ENCODE assay signal across 22 cellular contexts in the genomic region with DNA sequence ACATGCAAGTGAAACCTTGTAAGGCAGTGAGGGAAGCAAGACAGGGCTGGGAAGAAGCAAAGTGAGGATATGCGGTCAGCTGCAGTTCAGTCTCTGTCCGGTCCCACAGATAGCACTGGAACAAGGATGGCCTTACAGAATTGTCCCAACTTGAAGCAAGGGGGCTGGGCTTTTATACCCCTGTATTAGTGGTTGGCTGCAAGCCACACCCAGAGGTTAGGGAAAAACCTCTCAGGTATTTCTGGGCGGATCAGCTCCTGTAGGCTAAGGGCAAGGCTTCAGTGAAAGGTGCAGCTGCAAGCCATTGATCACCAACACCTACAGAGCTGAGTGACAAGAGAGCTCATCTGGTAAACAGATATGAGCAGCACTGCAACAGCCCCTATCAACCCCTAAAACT.
DNase-seq lines count a peak whose midpoint lies in the region; ATAC-seq, FAIRE-seq and TF ChIP-seq lines count a peak whose summit lies in the region.
"Had no signal": no experiment of that assay in that cellular context is flagged by ENCODE, and none has a peak within 500 bp of the region (broad histone marks: within the 10 kb centered on the region; RNA-seq: fewer than 3 reads in every experiment).

No MANE protein-coding gene starts in this region.

- dilution Hi-C loops in keratinocyte (cut with MboI; ENCODE audit: extremely low pct_ligation_motif_present, low sequenced_read_pairs), result no loop called here

- H2AFZ ChIP-seq in keratinocyte (ENCODE audit: control insufficient read depth, low read length), result no peak overlapping the region

- peak; percentile 59 for FAIRE-seq in keratinocyte (lab: Jason Lieb, UNC)
- FAIRE-seq: D721Med, HTR-8/SVneo had no signal

- H3K4me3 Mint-ChIP-seq in endodermal cell, result no peak overlapping the region

- WGBS in endodermal cell (ENCODE audit: insufficient coverage in 1 of 2, insufficient read length in 1 of 2), 2 experiments, result 75% methylated on average over 3 of the region's 3 CpGs

- H3K4me1 ChIP-seq in RWPE2 (ENCODE audit: insufficient read depth, poor library complexity, severe bottlenecking) (peaks cover 22% of the 10 kb centered on the region), endodermal cell (ENCODE audit: control insufficient read depth, insufficient read depth, low read length) (peaks cover 20% of the 10 kb centered on the region), keratinocyte (ENCODE audit: control insufficient read depth, extremely low read depth, insufficient read depth, low read length) (peaks cover 13% of the 10 kb centered on the region)
- H3K4me1 ChIP-seq: Peyer's patch had no signal

- no peaks in the 10 kb centered on the region for H3K9me1 ChIP-seq in keratinocyte (ENCODE audit: control insufficient read depth, extremely low read depth, insufficient read depth, low read length)

- H3K4me2 ChIP-seq in keratinocyte (ENCODE audit: control insufficient read depth, extremely low read depth, insufficient read depth, low read depth, low read length), result peak overlapping the region; percentile 40

- no peaks in the 10 kb centered on the region for H3K9me3 ChIP-seq in RWPE2 (ENCODE audit: severe bottlenecking)
- H3K9me3 ChIP-seq in endodermal cell (ENCODE audit: control insufficient read depth, low read length), result peaks cover 14% of the 10 kb centered on the region
- H3K9me3 ChIP-seq in keratinocyte (ENCODE audit: control insufficient read depth, low read depth, low read length), result no peaks in the 10 kb centered on the region
- H3K9me3 ChIP-seq: Peyer's patch had no signal

- H3K27me3 ChIP-seq in RWPE2 (ENCODE audit: insufficient read depth, poor library complexity, severe bottlenecking), result no peaks in the 10 kb centered on the region
- peaks cover 5% of the 10 kb centered on the region for H3K27me3 ChIP-seq in endodermal cell (ENCODE audit: control insufficient read depth, insufficient read depth, low read length, poor library complexity, severe bottlenecking)
- H3K27me3 ChIP-seq in keratinocyte (ENCODE audit: control insufficient read depth, extremely low read depth, insufficient read depth, low read length), result no peaks in the 10 kb centered on the region
- H3K27me3 ChIP-seq: Peyer's patch had no signal

- H3K27ac Mint-ChIP-seq in endodermal cell, result no peak overlapping the region

- H3K36me3 ChIP-seq in RWPE2 (ENCODE audit: low read depth) (no peaks in the 10 kb centered on the region), endodermal cell (ENCODE audit: control insufficient read depth, insufficient read depth, low read length) (no peaks in the 10 kb centered on the region), keratinocyte (ENCODE audit: control insufficient read depth in 2 of 2, extremely low read depth in 1 of 2, insufficient read depth in 2 of 2, low read length in 2 of 2) (no peaks in the 10 kb centered on the region)
- H3K36me3 ChIP-seq: Peyer's patch had no signal

- H3K4me1 Mint-ChIP-seq in endodermal cell, result peaks cover 32% of the 10 kb centered on the region

- no peak for DNase-seq in RWPE2 (ENCODE audit: low spot score)
- DNase-seq in endodermal cell, result peak; percentile 72
- no peak for DNase-seq in keratinocyte (ENCODE audit: low read depth, low spot score)
- no peak for DNase-seq in GM03348 (ENCODE audit: low spot score)
- DNase-seq in C1 segment of cervical spinal cord (lab: John Stamatoyannopoulos, UW), result no peak
- no peak for DNase-seq in NCI-H2107 treated with DMSO at 0.1 percent for 48 hours (lab: John Stamatoyannopoulos, UW; ENCODE audit: unreplicated experiment)
- DNase-seq: HCEC 1CT, IMR-90, MM.1S, NCI-H1092 treated with DMSO at 0.1 percent for 48 hours, NCI-H146, NCI-H2029 treated with DMSO at 0.1 percent for 48 hours, NCI-H2171 treated with DMSO at 0.1 percent for 48 hours, NCI-H446, NCI-H69, Peyer's patch, SHP77 treated with DMSO at 0.1 percent for 48 hours had no signal

- no peak overlapping the region for H3K9ac ChIP-seq in endodermal cell (ENCODE audit: extremely low read depth, low read length, poor library complexity, severe bottlenecking)
- no peak overlapping the region for H3K9ac ChIP-seq in keratinocyte (ENCODE audit: control insufficient read depth, extremely low read depth, insufficient read depth, low read length)

- no peaks in the 10 kb centered on the region for H3K79me2 ChIP-seq in keratinocyte (ENCODE audit: control insufficient read depth, insufficient read depth, low read length)

- 0 out of 3 replicates have a peak, but pooled peaks have one; percentile 38 for ATAC-seq in RWPE2 (ENCODE audit: low read depth)
- no peak for ATAC-seq in GM21576 (IDR thresholded peaks at IDR 0.05; ENCODE audit: unreplicated experiment)
- ATAC-seq: SK-N-SH treated with all-trans-retinoic acid at 6 μM for 48 hours had no signal

- no peaks in the 10 kb centered on the region for H4K20me1 ChIP-seq in keratinocyte (ENCODE audit: control insufficient read depth, extremely low read depth, insufficient read depth, low read length)

- H3K27ac ChIP-seq in RWPE2 (ENCODE audit: poor library complexity, severe bottlenecking) (peak overlapping the region; percentile 15), endodermal cell (ENCODE audit: low read depth, low read length) (no peak overlapping the region), keratinocyte (ENCODE audit: control insufficient read depth, insufficient read depth, low read length) (no peak overlapping the region)
- H3K27ac ChIP-seq: C4-2B, Peyer's patch had no signal

- H3K4me3 ChIP-seq in RWPE2 (ENCODE audit: severe bottlenecking) (no peak overlapping the region), endodermal cell (ENCODE audit: low read length) (no peak overlapping the region), keratinocyte (ENCODE audit: control insufficient read depth in 2 of 3, extremely low read depth in 1 of 3, insufficient read depth in 2 of 3, low read depth in 1 of 3, low read length in 3 of 3) (no peak overlapping the region)
- H3K4me3 ChIP-seq: Peyer's patch had no signal

- TF ChIP-seq CTCF in RWPE2 (IDR thresholded peaks at IDR 0.05; ENCODE audit: poor library complexity, severe bottlenecking), result no peak
- TF ChIP-seq CTCF in endodermal cell (conservative IDR thresholded peaks at IDR 0.05), result no peak
- TF ChIP-seq CTCF in keratinocyte (optimal IDR thresholded peaks at IDR 0.05 in 1 of 3, IDR thresholded peaks at IDR 0.05 in 1 of 3, conservative IDR thresholded peaks at IDR 0.05 in 1 of 3; ENCODE audit: extremely low read depth in 1 of 3, insufficient read depth in 2 of 3, low read length in 3 of 3), result no peak

- H3K36me3 Mint-ChIP-seq in endodermal cell (ENCODE audit: low read depth), result peaks cover 6% of the 10 kb centered on the region

- H3K9me3 Mint-ChIP-seq in endodermal cell, result peaks cover 20% of the 10 kb centered on the region

- H3K27me3 Mint-ChIP-seq in endodermal cell (ENCODE audit: insufficient read depth), result peaks cover 5% of the 10 kb centered on the region
